8 cellular contexts compared by ENCODE assay signal in genomic region chr5:150448960-150449490, GRCh38. TPM values are rescaled to one million over a fixed set of nuclear protein-coding genes. Genes with fewer than 3 reads are reported as not detected.
DNase-seq lines count a peak whose midpoint lies in the region; ATAC-seq and TF ChIP-seq lines count a peak whose summit lies in the region.

No MANE protein-coding gene starts in this region.

- H3K4me3 ChIP-seq in ACC112 (ENCODE audit: low read depth, low read length) (peak overlapping the region; percentile 82), testis (peak overlapping the region; percentile 87 to 92)

- WGBS in testis, 2 donors = 0 to 1% methylated on average over 16 to 30 of the region's 30 CpGs

- TF ChIP-seq CTCF in testis (IDR thresholded peaks at IDR 0.05) = no peak

- H3K36me3 ChIP-seq in ACC112 (ENCODE audit: insufficient read depth, low read length) (peaks cover 37% of the 10 kb centered on the region), testis (ENCODE audit: low read depth, missing control alignments) (peaks cover 4% of the 10 kb centered on the region)

- DNase-seq in astrocyte of the hippocampus (ENCODE audit: low read depth, low spot score) (peak; percentile 49), left colon (no peak), testis (no peak), NCI-H2081 (lab: John Stamatoyannopoulos, UW) (no peak), hepatic stellate cell (ENCODE audit: low spot score) (no peak)

- TF ChIP-seq POLR2A in testis (IDR thresholded peaks at IDR 0.05) = no peak

- H3K79me2 ChIP-seq in ACC112 (ENCODE audit: control insufficient read depth, insufficient read depth, low read length, unreplicated experiment) = peaks cover 42% of the 10 kb centered on the region

- H3K4me1 ChIP-seq in ACC112 (ENCODE audit: control insufficient read depth, insufficient read depth, low read length, unreplicated experiment) (peaks cover 19% of the 10 kb centered on the region), testis (peaks cover 14% of the 10 kb centered on the region)

- H3K27ac ChIP-seq in ACC112 (ENCODE audit: low read depth, low read length) (peak overlapping the region; percentile 91), testis (peak overlapping the region; percentile 88 to 97)

- H3K9me3 ChIP-seq in testis = no peaks in the 10 kb centered on the region

- intact Hi-C loops in left colon (cut with DNase I, micrococcal nuclease) = no loop called here
- intact Hi-C loops in testis (cut with DNase I; ENCODE audit: low total_unique reads) = no loop called here

- no peaks in the 10 kb centered on the region for H3K27me3 ChIP-seq in ACC112 (ENCODE audit: insufficient read depth, low read length)
- no peaks in the 10 kb centered on the region for H3K27me3 ChIP-seq in testis

- H2AFZ ChIP-seq in ACC112 (ENCODE audit: low read length, unreplicated experiment) = no peak overlapping the region

- ATAC-seq in HG03460 (IDR thresholded peaks at IDR 0.05; ENCODE audit: unreplicated experiment) (peak; percentile 22), left colon (peak; percentile 53), GM21381 (IDR thresholded peaks at IDR 0.05; ENCODE audit: unreplicated experiment) (no peak)

RNA-seq across cellular contexts. Expression of gene RPS14, which starts 0.5 kb away (rescaled TPM):
- 1,000 to 10,000 TPM; 1,685 to 1,991 TPM for total RNA-seq in left colon
- 1,000 to 10,000 TPM in 1 of 2 donors, 100 to 1,000 TPM in 1; 781 to 1,273 TPM for total RNA-seq in testis
- polyA plus RNA-seq in testis (ENCODE audit: insufficient read depth, low read depth, low replicate concordance) = 1,234 TPM

RNA-seq across cellular contexts. Expression of gene CD74, which starts 36.3 kb away (rescaled TPM):
- total RNA-seq in left colon = 100 to 1,000 TPM; 132 to 435 TPM
- 100 to 1,000 TPM; 137 to 223 TPM for total RNA-seq in testis
- polyA plus RNA-seq in testis (ENCODE audit: insufficient read depth, low read depth, low replicate concordance) = 1,318 TPM

RNA-seq across cellular contexts. Expression of gene NDST1, which starts 58.9 kb away (rescaled TPM):
- total RNA-seq in left colon = 10 to 100 TPM; 63.5 to 73.9 TPM
- 100 to 1,000 TPM; 167 to 174 TPM for total RNA-seq in testis
- polyA plus RNA-seq in testis (ENCODE audit: insufficient read depth, low read depth, low replicate concordance) = 55.0 TPM
